4 cellular contexts compared by ENCODE assay signal in genomic region chr1:22122273-22123070, GRCh38.
TF ChIP-seq lines count a peak whose summit lies in the region.

No MANE protein-coding gene starts in this region.

TF ChIP-seq in SK-N-SH, 30 proteins besides CTCF, POLR2A, EP300 and RAD21:
- TF ChIP-seq TAF1 (IDR thresholded peaks at IDR 0.05; ENCODE audit: borderline replicate concordance, low read depth, low read length) (no peak), GATA2 (CRISPR knock-in tag; IDR thresholded peaks at IDR 0.05) (no peak), REST (IDR thresholded peaks at IDR 0.05; ENCODE audit: low read depth, low read length) (no peak), CHD2 (IDR thresholded peaks at IDR 0.05; ENCODE audit: low read length, partially characterized antibody) (no peak), FOXM1 (IDR thresholded peaks at IDR 0.05; ENCODE audit: low read depth) (no peak), NRF1 (IDR thresholded peaks at IDR 0.05; ENCODE audit: low read depth, low read length) (no peak), JUND (IDR thresholded peaks at IDR 0.05) (no peak), SIN3A (IDR thresholded peaks at IDR 0.05; ENCODE audit: borderline replicate concordance, low read depth, low read length) (no peak), POLR2AphosphoS5 (IDR thresholded peaks at IDR 0.05; ENCODE audit: low read depth, low read length) (no peak), SMC3 (IDR thresholded peaks at IDR 0.05; ENCODE audit: low read depth, low read length) (no peak), FOXJ3 (CRISPR knock-in tag; IDR thresholded peaks at IDR 0.05) (no peak), GABPA (IDR thresholded peaks at IDR 0.05; ENCODE audit: low read depth) (no peak)
- TF ChIP-seq, protein P1, sequence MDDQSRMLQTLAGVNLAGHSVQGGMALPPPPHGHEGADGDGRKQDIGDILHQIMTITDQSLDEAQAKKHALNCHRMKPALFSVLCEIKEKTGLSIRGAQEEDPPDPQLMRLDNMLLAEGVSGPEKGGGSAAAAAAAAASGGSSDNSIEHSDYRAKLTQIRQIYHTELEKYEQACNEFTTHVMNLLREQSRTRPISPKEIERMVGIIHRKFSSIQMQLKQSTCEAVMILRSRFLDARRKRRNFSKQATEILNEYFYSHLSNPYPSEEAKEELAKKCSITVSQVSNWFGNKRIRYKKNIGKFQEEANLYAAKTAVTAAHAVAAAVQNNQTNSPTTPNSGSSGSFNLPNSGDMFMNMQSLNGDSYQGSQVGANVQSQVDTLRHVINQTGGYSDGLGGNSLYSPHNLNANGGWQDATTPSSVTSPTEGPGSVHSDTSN (IDR thresholded peaks at IDR 0.05): no peak

TF ChIP-seq in SK-N-SH treated with all-trans-retinoic acid at 6 μM for 48 hours, 23 proteins besides CTCF, POLR2A, EP300 and RAD21:
- TF ChIP-seq ZNF565 (CRISPR knock-in tag; conservative IDR thresholded peaks at IDR 0.05; ENCODE audit: low read depth) (no peak), TOX (CRISPR knock-in tag; IDR thresholded peaks at IDR 0.05; ENCODE audit: borderline replicate concordance) (no peak), TCF4 (CRISPR knock-in tag; IDR thresholded peaks at IDR 0.05; ENCODE audit: borderline replicate concordance) (no peak), ZC3H10 (CRISPR knock-in tag; IDR thresholded peaks at IDR 0.05) (no peak), OSR1 (CRISPR knock-in tag; IDR thresholded peaks at IDR 0.05) (no peak)

TF ChIP-seq in K562, 482 proteins besides CTCF, POLR2A, EP300 and RAD21:
- TF ChIP-seq GABPB1 (CRISPR knock-in tag; IDR thresholded peaks at IDR 0.05) (0 out of 2 replicates have a peak, but pooled peaks have one; percentile 9), HLTF (IDR thresholded peaks at IDR 0.05) (no peak), POLR2G (IDR thresholded peaks at IDR 0.05; ENCODE audit: low read depth, low read length) (peak; percentile 45)
- TF ChIP-seq, protein P2, sequence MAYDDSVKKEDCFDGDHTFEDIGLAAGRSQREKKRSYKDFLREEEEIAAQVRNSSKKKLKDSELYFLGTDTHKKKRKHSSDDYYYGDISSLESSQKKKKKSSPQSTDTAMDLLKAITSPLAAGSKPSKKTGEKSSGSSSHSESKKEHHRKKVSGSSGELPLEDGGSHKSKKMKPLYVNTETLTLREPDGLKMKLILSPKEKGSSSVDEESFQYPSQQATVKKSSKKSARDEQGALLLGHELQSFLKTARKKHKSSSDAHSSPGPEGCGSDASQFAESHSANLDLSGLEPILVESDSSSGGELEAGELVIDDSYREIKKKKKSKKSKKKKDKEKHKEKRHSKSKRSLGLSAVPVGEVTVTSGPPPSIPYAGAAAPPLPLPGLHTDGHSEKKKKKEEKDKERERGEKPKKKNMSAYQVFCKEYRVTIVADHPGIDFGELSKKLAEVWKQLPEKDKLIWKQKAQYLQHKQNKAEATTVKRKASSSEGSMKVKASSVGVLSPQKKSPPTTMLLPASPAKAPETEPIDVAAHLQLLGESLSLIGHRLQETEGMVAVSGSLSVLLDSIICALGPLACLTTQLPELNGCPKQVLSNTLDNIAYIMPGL (CRISPR knock-in tag; IDR thresholded peaks at IDR 0.05): no peak

TF ChIP-seq in HepG2, 621 proteins besides CTCF, POLR2A, EP300 and RAD21:
- TF ChIP-seq, protein P3, sequence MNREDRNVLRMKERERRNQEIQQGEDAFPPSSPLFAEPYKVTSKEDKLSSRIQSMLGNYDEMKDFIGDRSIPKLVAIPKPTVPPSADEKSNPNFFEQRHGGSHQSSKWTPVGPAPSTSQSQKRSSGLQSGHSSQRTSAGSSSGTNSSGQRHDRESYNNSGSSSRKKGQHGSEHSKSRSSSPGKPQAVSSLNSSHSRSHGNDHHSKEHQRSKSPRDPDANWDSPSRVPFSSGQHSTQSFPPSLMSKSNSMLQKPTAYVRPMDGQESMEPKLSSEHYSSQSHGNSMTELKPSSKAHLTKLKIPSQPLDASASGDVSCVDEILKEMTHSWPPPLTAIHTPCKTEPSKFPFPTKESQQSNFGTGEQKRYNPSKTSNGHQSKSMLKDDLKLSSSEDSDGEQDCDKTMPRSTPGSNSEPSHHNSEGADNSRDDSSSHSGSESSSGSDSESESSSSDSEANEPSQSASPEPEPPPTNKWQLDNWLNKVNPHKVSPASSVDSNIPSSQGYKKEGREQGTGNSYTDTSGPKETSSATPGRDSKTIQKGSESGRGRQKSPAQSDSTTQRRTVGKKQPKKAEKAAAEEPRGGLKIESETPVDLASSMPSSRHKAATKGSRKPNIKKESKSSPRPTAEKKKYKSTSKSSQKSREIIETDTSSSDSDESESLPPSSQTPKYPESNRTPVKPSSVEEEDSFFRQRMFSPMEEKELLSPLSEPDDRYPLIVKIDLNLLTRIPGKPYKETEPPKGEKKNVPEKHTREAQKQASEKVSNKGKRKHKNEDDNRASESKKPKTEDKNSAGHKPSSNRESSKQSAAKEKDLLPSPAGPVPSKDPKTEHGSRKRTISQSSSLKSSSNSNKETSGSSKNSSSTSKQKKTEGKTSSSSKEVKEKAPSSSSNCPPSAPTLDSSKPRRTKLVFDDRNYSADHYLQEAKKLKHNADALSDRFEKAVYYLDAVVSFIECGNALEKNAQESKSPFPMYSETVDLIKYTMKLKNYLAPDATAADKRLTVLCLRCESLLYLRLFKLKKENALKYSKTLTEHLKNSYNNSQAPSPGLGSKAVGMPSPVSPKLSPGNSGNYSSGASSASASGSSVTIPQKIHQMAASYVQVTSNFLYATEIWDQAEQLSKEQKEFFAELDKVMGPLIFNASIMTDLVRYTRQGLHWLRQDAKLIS (CRISPR knock-in tag; IDR thresholded peaks at IDR 0.05): no peak
- no peak for TF ChIP-seq TAF15 (IDR thresholded peaks at IDR 0.05; ENCODE audit: low read depth, low read length, poor library complexity, severe bottlenecking)
- TF ChIP-seq AHDC1 (CRISPR knock-in tag; IDR thresholded peaks at IDR 0.05; ENCODE audit: borderline replicate concordance): no peak
- TF ChIP-seq, protein P4, sequence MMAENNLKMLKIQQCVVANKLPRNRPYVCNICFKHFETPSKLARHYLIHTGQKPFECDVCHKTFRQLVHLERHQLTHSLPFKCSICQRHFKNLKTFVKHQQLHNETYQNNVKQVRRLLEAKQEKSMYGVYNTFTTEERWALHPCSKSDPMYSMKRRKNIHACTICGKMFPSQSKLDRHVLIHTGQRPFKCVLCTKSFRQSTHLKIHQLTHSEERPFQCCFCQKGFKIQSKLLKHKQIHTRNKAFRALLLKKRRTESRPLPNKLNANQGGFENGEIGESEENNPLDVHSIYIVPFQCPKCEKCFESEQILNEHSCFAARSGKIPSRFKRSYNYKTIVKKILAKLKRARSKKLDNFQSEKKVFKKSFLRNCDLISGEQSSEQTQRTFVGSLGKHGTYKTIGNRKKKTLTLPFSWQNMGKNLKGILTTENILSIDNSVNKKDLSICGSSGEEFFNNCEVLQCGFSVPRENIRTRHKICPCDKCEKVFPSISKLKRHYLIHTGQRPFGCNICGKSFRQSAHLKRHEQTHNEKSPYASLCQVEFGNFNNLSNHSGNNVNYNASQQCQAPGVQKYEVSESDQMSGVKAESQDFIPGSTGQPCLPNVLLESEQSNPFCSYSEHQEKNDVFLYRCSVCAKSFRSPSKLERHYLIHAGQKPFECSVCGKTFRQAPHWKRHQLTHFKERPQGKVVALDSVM (CRISPR knock-in tag; IDR thresholded peaks at IDR 0.05): no peak
- TF ChIP-seq ZFP36L2 (CRISPR knock-in tag; IDR thresholded peaks at IDR 0.05): no peak
- no peak for TF ChIP-seq HNRNPUL1 (IDR thresholded peaks at IDR 0.05; ENCODE audit: low read depth, low read length)
- no peak for TF ChIP-seq ZC3H13 (CRISPR knock-in tag; IDR thresholded peaks at IDR 0.05)
- no peak for TF ChIP-seq IKZF1 (IDR thresholded peaks at IDR 0.05)
- TF ChIP-seq, protein P5, sequence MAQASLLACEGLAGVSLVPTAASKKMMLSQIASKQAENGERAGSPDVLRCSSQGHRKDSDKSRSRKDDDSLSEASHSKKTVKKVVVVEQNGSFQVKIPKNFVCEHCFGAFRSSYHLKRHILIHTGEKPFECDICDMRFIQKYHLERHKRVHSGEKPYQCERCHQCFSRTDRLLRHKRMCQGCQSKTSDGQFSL (CRISPR knock-in tag; IDR thresholded peaks at IDR 0.05): no peak
- TF ChIP-seq HOMEZ (CRISPR knock-in tag; IDR thresholded peaks at IDR 0.05; ENCODE audit: low read depth): no peak
- TF ChIP-seq ZNF724P (CRISPR knock-in tag; IDR thresholded peaks at IDR 0.05; ENCODE audit: borderline replicate concordance): no peak
- no peak for TF ChIP-seq ZBTB44 (CRISPR knock-in tag; IDR thresholded peaks at IDR 0.05)
- TF ChIP-seq PRDM15 (CRISPR knock-in tag; IDR thresholded peaks at IDR 0.05): no peak
- no peak for TF ChIP-seq ONECUT2 (CRISPR knock-in tag; IDR thresholded peaks at IDR 0.05)
- TF ChIP-seq GATAD2A (CRISPR knock-in tag; IDR thresholded peaks at IDR 0.05): no peak
